In the genomic region with DNA sequence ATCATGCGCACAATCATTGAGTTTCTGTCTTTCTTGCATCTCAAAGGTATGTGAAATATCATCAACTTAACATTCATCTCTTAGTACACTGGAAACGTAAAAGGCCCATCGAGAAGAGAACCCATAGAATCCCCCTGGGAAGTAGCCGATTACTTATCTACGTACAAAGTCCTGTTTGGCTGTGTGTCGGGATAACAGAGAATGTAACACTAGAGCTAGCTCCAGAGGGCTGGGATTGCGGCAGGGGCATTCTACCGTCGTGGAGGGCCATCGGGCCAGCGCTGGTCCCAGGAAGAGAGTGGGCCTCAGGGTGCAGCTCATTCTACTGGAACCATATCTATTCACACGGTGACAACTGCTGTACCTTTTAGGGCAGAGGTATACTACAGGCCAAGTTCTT, we compare ENCODE assay signal across 18 cellular contexts. TPM values are rescaled to one million over a fixed set of nuclear protein-coding genes. Genes with fewer than 3 reads are reported as not detected.
DNase-seq lines count a peak whose midpoint lies in the region; ATAC-seq and TF ChIP-seq lines count a peak whose summit lies in the region.
"Had no signal": no experiment of that assay in that cellular context is flagged by ENCODE, and none has a peak within 500 bp of the region (broad histone marks: within the 10 kb centered on the region; RNA-seq: fewer than 3 reads in every experiment).

No MANE protein-coding gene starts in this region.

- H3K4me3 ChIP-seq in GM23338, result no peak overlapping the region
- no peak overlapping the region for H3K4me3 ChIP-seq in endodermal cell (ENCODE audit: low read length)
- no peak overlapping the region for H3K4me3 ChIP-seq in uterus

- TF ChIP-seq POLR2A in uterus (IDR thresholded peaks at IDR 0.05), result no peak

- H3K4me1 Mint-ChIP-seq in GM23338 (peaks cover 51% of the 10 kb centered on the region), H9 (peaks cover 35 to 48% of the 10 kb centered on the region in 2 experiments), endodermal cell (peaks cover 43% of the 10 kb centered on the region)
- H3K4me1 Mint-ChIP-seq in activated T-helper 2 cell treated with anti-CD3 and anti-CD28 coated beads, Interferon-gamma antibody, Interleukin-2, Interleukin-4, amounts not matched to agents 10 μg/mL and 5 μg/mL and 100 μg/mL, durations not matched to agents 14 hours and 24 hours and 36 hours (ENCODE audit: low read depth), result peaks cover 18% of the 10 kb centered on the region

- H3K27ac Mint-ChIP-seq in GM23338 (no peak overlapping the region), H9 (no peak overlapping the region), endodermal cell (no peak overlapping the region)
- no peak overlapping the region for H3K27ac Mint-ChIP-seq in activated T-helper 2 cell treated with anti-CD3 and anti-CD28 coated beads, Interferon-gamma antibody, Interleukin-2, Interleukin-4, amounts not matched to agents 10 μg/mL and 5 μg/mL and 100 μg/mL, durations not matched to agents 14 hours and 24 hours and 36 hours
- H3K27ac Mint-ChIP-seq: CD4-positive, CD25-positive, alpha-beta regulatory T cell; CD8-positive, alpha-beta memory T cell had no signal

- ATAC-seq in GM23338 (no peak), GM18868 (IDR thresholded peaks at IDR 0.05; ENCODE audit: unreplicated experiment) (no peak)

- peaks cover 24% of the 10 kb centered on the region for H3K4me1 ChIP-seq in GM23338 (ENCODE audit: insufficient read depth)
- no peaks in the 10 kb centered on the region; the same call in 1 of the 2 replicates for H3K4me1 ChIP-seq in H9 (ENCODE audit: insufficient read depth, low read length)
- no peaks in the 10 kb centered on the region for H3K4me1 ChIP-seq in endodermal cell (ENCODE audit: control insufficient read depth, insufficient read depth, low read length)
- peaks cover 0 to 11% of the 10 kb centered on the region in 2 donors for H3K4me1 ChIP-seq in uterus

- H3K27ac ChIP-seq in GM23338 (ENCODE audit: low read depth) (peak overlapping the region; percentile 39; the same call in 1 of the 2 replicates), H9 (ENCODE audit: insufficient read length, low read depth, low read length) (no peak overlapping the region), endodermal cell (ENCODE audit: low read depth, low read length) (no peak overlapping the region), uterus (no peak overlapping the region)

- H3K4me2 ChIP-seq in GM23338 (no peak overlapping the region), H9 (ENCODE audit: insufficient read depth, insufficient read length, low read length) (no peak overlapping the region)

- H3K9me3 Mint-ChIP-seq in GM23338, result no peaks in the 10 kb centered on the region; the same call in 2 of the 3 replicates
- no peaks in the 10 kb centered on the region for H3K9me3 Mint-ChIP-seq in H9
- no peaks in the 10 kb centered on the region for H3K9me3 Mint-ChIP-seq in endodermal cell
- no peaks in the 10 kb centered on the region for H3K9me3 Mint-ChIP-seq in activated T-helper 2 cell treated with anti-CD3 and anti-CD28 coated beads, Interferon-gamma antibody, Interleukin-2, Interleukin-4, amounts not matched to agents 10 μg/mL and 5 μg/mL and 100 μg/mL, durations not matched to agents 14 hours and 24 hours and 36 hours
- H3K9me3 Mint-ChIP-seq: CD4-positive, CD25-positive, alpha-beta regulatory T cell; CD8-positive, alpha-beta memory T cell had no signal

- no peak overlapping the region for H2BK20ac ChIP-seq in H9 (ENCODE audit: low read depth, low read length, poor library complexity, severe bottlenecking)

- H3K79me1 ChIP-seq in H9 (ENCODE audit: insufficient read depth, low read depth, low read length, poor library complexity, severe bottlenecking), result no peaks in the 10 kb centered on the region

- no peak overlapping the region for H3K9ac ChIP-seq in H9 (ENCODE audit: extremely low read depth, insufficient read length, low read length)
- H3K9ac ChIP-seq in endodermal cell (ENCODE audit: extremely low read depth, low read length, poor library complexity, severe bottlenecking), result no peak overlapping the region

- no peak overlapping the region for H3K4me3 Mint-ChIP-seq in GM23338
- H3K4me3 Mint-ChIP-seq in H9, result no peak overlapping the region
- no peak overlapping the region for H3K4me3 Mint-ChIP-seq in endodermal cell
- H3K4me3 Mint-ChIP-seq in activated T-helper 2 cell treated with anti-CD3 and anti-CD28 coated beads, Interferon-gamma antibody, Interleukin-2, Interleukin-4, amounts not matched to agents 10 μg/mL and 5 μg/mL and 100 μg/mL, durations not matched to agents 14 hours and 24 hours and 36 hours (ENCODE audit: low read depth), result no peak overlapping the region
- H3K4me3 Mint-ChIP-seq: CD8-positive, alpha-beta memory T cell had no signal

- no peak overlapping the region for H4K91ac ChIP-seq in H9 (ENCODE audit: insufficient read length, low read depth, low read length)

- H3K27me3 ChIP-seq in GM23338 (ENCODE audit: insufficient read depth), result peaks cover 17% of the 10 kb centered on the region
- H3K27me3 ChIP-seq in H9 (ENCODE audit: insufficient read depth, low read length), result peaks cover 12% of the 10 kb centered on the region; the same call in 1 of the 2 replicates
- H3K27me3 ChIP-seq in endodermal cell (ENCODE audit: control insufficient read depth, insufficient read depth, low read length, poor library complexity, severe bottlenecking), result peaks cover 2% of the 10 kb centered on the region
- peaks cover 9 to 12% of the 10 kb centered on the region in 2 donors for H3K27me3 ChIP-seq in uterus
- H3K27me3 ChIP-seq: BE2C had no signal

- H2BK15ac ChIP-seq in H9 (ENCODE audit: low read depth, low read length), result no peak overlapping the region

- DNase-seq in GM23338 (ENCODE audit: low spot score) (no peak), H9 (peak; percentile 24), endodermal cell (peak; percentile 43), mesenteric fat pad (ENCODE audit: low spot score) (peak; percentile 49), NCI-H1694 (lab: John Stamatoyannopoulos, UW) (no peak), uterus (no peak)
- no peak for DNase-seq in activated T-helper 2 cell treated with anti-CD3 and anti-CD28 coated beads, Interferon-gamma antibody, Interleukin-2, Interleukin-4, amounts not matched to agents 10 μg/mL and 5 μg/mL and 100 μg/mL, durations not matched to agents 14 hours and 24 hours and 36 hours (ENCODE audit: low spot score)
- DNase-seq: ACHN; BE2C; C1 segment of cervical spinal cord; CD4-positive, CD25-positive, alpha-beta regulatory T cell; CD8-positive, alpha-beta memory T cell; COR-L47; HCEC 1CT; IMR-90; KBM-7 had no signal

- H3K36me3 ChIP-seq in GM23338 (ENCODE audit: insufficient read depth) (peaks cover 18% of the 10 kb centered on the region; the same call in 1 of the 2 replicates), endodermal cell (ENCODE audit: control insufficient read depth, insufficient read depth, low read length) (peaks cover 48% of the 10 kb centered on the region), uterus (no peaks in the 10 kb centered on the region)

- H3K9me2 ChIP-seq in GM23338 (ENCODE audit: insufficient read depth), result no peaks in the 10 kb centered on the region

- no peaks in the 10 kb centered on the region; the same call in 1 of the 2 replicates for H4K20me1 ChIP-seq in GM23338 (replicated peaks; ENCODE audit: insufficient read depth)
- H4K20me1 ChIP-seq in H9 (ENCODE audit: control insufficient read depth, insufficient read depth, insufficient read length), result no peaks in the 10 kb centered on the region

- H3K27me3 Mint-ChIP-seq in GM23338 (ENCODE audit: insufficient read depth, low read depth, poor library complexity) (peaks cover 36% of the 10 kb centered on the region), H9 (ENCODE audit: low read depth) (peaks cover 22% of the 10 kb centered on the region), endodermal cell (ENCODE audit: insufficient read depth) (peaks cover 16% of the 10 kb centered on the region)
- peaks cover 56% of the 10 kb centered on the region for H3K27me3 Mint-ChIP-seq in activated T-helper 2 cell treated with anti-CD3 and anti-CD28 coated beads, Interferon-gamma antibody, Interleukin-2, Interleukin-4, amounts not matched to agents 10 μg/mL and 5 μg/mL and 100 μg/mL, durations not matched to agents 14 hours and 24 hours and 36 hours (ENCODE audit: low read depth)

- peaks cover 44% of the 10 kb centered on the region for H3K36me3 Mint-ChIP-seq in GM23338 (ENCODE audit: low read depth)
- peaks cover 3 to 51% (median 32%) of the 10 kb centered on the region in 3 experiments for H3K36me3 Mint-ChIP-seq in H9 (ENCODE audit: insufficient read depth in 1 of 3, low read depth in 3 of 3)
- H3K36me3 Mint-ChIP-seq in endodermal cell (ENCODE audit: low read depth), result peaks cover 26% of the 10 kb centered on the region
- no peaks in the 10 kb centered on the region for H3K36me3 Mint-ChIP-seq in activated T-helper 2 cell treated with anti-CD3 and anti-CD28 coated beads, Interferon-gamma antibody, Interleukin-2, Interleukin-4, amounts not matched to agents 10 μg/mL and 5 μg/mL and 100 μg/mL, durations not matched to agents 14 hours and 24 hours and 36 hours (ENCODE audit: low read depth)
- H3K36me3 Mint-ChIP-seq: CD4-positive, CD25-positive, alpha-beta regulatory T cell; CD8-positive, alpha-beta memory T cell had no signal

- no peak overlapping the region for H3K56ac ChIP-seq in H9 (ENCODE audit: insufficient read length, low read depth, low read length)

- H2AK5ac ChIP-seq in H9 (ENCODE audit: insufficient read length, low read length), result no peak overlapping the region

- no peak for TF ChIP-seq CTCF in GM23338 (conservative IDR thresholded peaks at IDR 0.05; ENCODE audit: low read depth in 2 of 2)
- no peak for TF ChIP-seq CTCF in H9 (conservative IDR thresholded peaks at IDR 0.05)
- TF ChIP-seq CTCF in endodermal cell (conservative IDR thresholded peaks at IDR 0.05), result no peak
- TF ChIP-seq CTCF in uterus (IDR thresholded peaks at IDR 0.05), result no peak

- peaks cover 4% of the 10 kb centered on the region; the same call in 1 of the 2 replicates for H3K79me2 ChIP-seq in GM23338 (replicated peaks; ENCODE audit: insufficient read depth)
- no peaks in the 10 kb centered on the region for H3K79me2 ChIP-seq in H9 (ENCODE audit: insufficient read depth, low read length)

- H3K9me3 ChIP-seq in H9 (ENCODE audit: control insufficient read depth, low read depth, low read length) (no peaks in the 10 kb centered on the region), endodermal cell (ENCODE audit: control insufficient read depth, low read length) (no peaks in the 10 kb centered on the region), uterus (no peaks in the 10 kb centered on the region)
- H3K9me3 ChIP-seq: BE2C had no signal

- H4K8ac ChIP-seq in H9 (replicated peaks; ENCODE audit: insufficient read length, low read depth, low read length), result no peak overlapping the region

- H2BK120ac ChIP-seq in H9 (ENCODE audit: low read depth, low read length, poor library complexity, severe bottlenecking), result no peak overlapping the region

- no peak overlapping the region for H2AFZ ChIP-seq in GM23338
- no peak overlapping the region for H2AFZ ChIP-seq in H9 (ENCODE audit: low read length)

- WGBS in H9 (ENCODE audit: extremely low coverage, insufficient read length, low lambda C conversion rate), result no CpG with 5 or more reads among the region's 12 CpGs
- WGBS in endodermal cell (ENCODE audit: insufficient coverage in 1 of 2, insufficient read length in 1 of 2), 2 experiments, result 87 to 92% methylated on average over 10 to 12 of the region's 12 CpGs

- H2BK5ac ChIP-seq in H9 (ENCODE audit: insufficient read length, low read length), result no peak overlapping the region

- no peak overlapping the region for H3K4ac ChIP-seq in H9 (ENCODE audit: low read depth, low read length)

- H3F3A ChIP-seq in GM23338 (replicated peaks; ENCODE audit: low read depth), result peaks cover 17% of the 10 kb centered on the region

- H3K18ac ChIP-seq in H9 (ENCODE audit: insufficient read length, low read depth, low read length), result no peak overlapping the region

- no peak overlapping the region for H4K5ac ChIP-seq in H9 (ENCODE audit: insufficient read length, low read depth, low read length)

- peaks cover 6% of the 10 kb centered on the region for H3K23me2 ChIP-seq in H9 (ENCODE audit: insufficient read length, low read depth, low read length, poor library complexity, severe bottlenecking)

- intact Hi-C loops in activated T-helper 2 cell treated with anti-CD3 and anti-CD28 coated beads, Interferon-gamma antibody, Interleukin-2, Interleukin-4, amounts not matched to agents 10 μg/mL and 5 μg/mL and 100 μg/mL, durations not matched to agents 14 hours and 24 hours and 36 hours (cut with micrococcal nuclease), result no loop called here
- intact Hi-C loops in uterus (cut with DNase I; ENCODE audit: low total_unique reads), result no loop called here

- no peak overlapping the region for H2BK12ac ChIP-seq in H9 (ENCODE audit: insufficient read length, low read depth, low read length)

- H3K14ac ChIP-seq in H9 (ENCODE audit: insufficient read depth, low read length), result no peak overlapping the region

- H3T11ph ChIP-seq in H9 (ENCODE audit: low read length), result no peak overlapping the region

- H3K23ac ChIP-seq in H9 (ENCODE audit: insufficient read length, low read depth, low read length), result no peak overlapping the region

RNA-seq across cellular contexts. Expression of gene GAL, which starts 4.5 kb away (rescaled TPM):
- 80.9 and 82.8 TPM in 2 replicates for total RNA-seq in GM23338 (2014; rRNA removed; shearing (Covaris generic))
- 691 and 693 TPM in 2 replicates for polyA plus RNA-seq in GM23338 (2016; fragmentation: Nextera tagmentation; extraction: Ambion mirVana)
- total RNA-seq in H9 (2021), result 65.2 and 67.5 TPM in 2 replicates
- total RNA-seq in endodermal cell, result 100 to 1,000 TPM in 1 of 2 donors, 10 to 100 TPM in 1; 98.9 to 166 TPM
- polyA plus RNA-seq in endodermal cell (2013, experiment 1 of 2), result 67.5 TPM
- 57.8 TPM for polyA plus RNA-seq in endodermal cell (2013, experiment 2 of 2)
- total RNA-seq in mesenteric fat pad, result 1.4 TPM
- 0.84 and 1.0 TPM in 2 replicates for total RNA-seq in activated T-helper 2 cell treated with anti-CD3 and anti-CD28 coated beads, Interferon-gamma antibody, Interleukin-2, Interleukin-4, amounts not matched to agents 10 μg/mL and 5 μg/mL and 100 μg/mL, durations not matched to agents 14 hours and 24 hours and 36 hours
- total RNA-seq in uterus, result under 1 TPM in 1 of 4 donors, not detected in 3; 0.41 TPM
- total RNA-seq: CD4-positive, CD25-positive, alpha-beta regulatory T cell; HT-29; IMR-90 had no signal
- polyA plus RNA-seq: CD4-positive, CD25-positive, alpha-beta regulatory T cell; CD8-positive, alpha-beta memory T cell had no signal

Comparison
In these comparisons a context has a peak if more than half of its experiments do, and no peak if none do; other contexts are left out.
1. DNase-seq: peak in H9 (single experiment), endodermal cell (single experiment) and mesenteric fat pad (single experiment); none in GM23338 (single experiment), activated T-helper 2 cell treated with anti-CD3 and anti-CD28 coated beads, Interferon-gamma antibody, Interleukin-2, Interleukin-4, amounts not matched to agents 10 μg/mL and 5 μg/mL and 100 μg/mL, durations not matched to agents 14 hours and 24 hours and 36 hours (single experiment), NCI-H1694 (single experiment) and uterus (0 of 2).
2. RNA of gene GAL, which starts 4.5 kb away (total RNA-seq): 98.9 to 166 TPM in endodermal cell, 80.9 to 82.8 TPM in GM23338 and 65.2 to 67.5 TPM in H9; 1.4 TPM in mesenteric fat pad (single experiment), 0.84 to 1.0 TPM in activated T-helper 2 cell treated with anti-CD3 and anti-CD28 coated beads, Interferon-gamma antibody, Interleukin-2, Interleukin-4, amounts not matched to agents 10 μg/mL and 5 μg/mL and 100 μg/mL, durations not matched to agents 14 hours and 24 hours and 36 hours and 0.41 TPM in uterus; every median in the first group is over 10 times any median in the second.